8 cellular contexts compared by ENCODE assay signal in genomic region chr14:23327947-23328744, GRCh38. TPM values are rescaled to one million over a fixed set of nuclear protein-coding genes. Genes with fewer than 3 reads are reported as not detected.
A peak's percentile ranks its signal among the peaks of the same experiment; 100 is the strongest.
DNase-seq lines count a peak whose midpoint lies in the region; ATAC-seq and TF ChIP-seq lines count a peak whose summit lies in the region.

No MANE protein-coding gene starts in this region.

- peaks cover 8 to 37% (median 27%) of the 10 kb centered on the region in 6 donors for H3K36me3 ChIP-seq in spleen

- WGBS in spleen, 5 donors = 45 to 50% (median 47%) methylated on average over 4 of the region's 4 CpGs

- no peak overlapping the region for H3K4me3 ChIP-seq in astrocyte of the cerebellum (ENCODE audit: low read depth, low read length)
- no peak overlapping the region for H3K4me3 ChIP-seq in spleen

- H3K27me3 ChIP-seq in spleen (replicated peaks in 1 of 7) = no peaks in the 10 kb centered on the region

- H3K27ac Mint-ChIP-seq in T-helper 2 cell treated with Interferon-gamma antibody and Interleukin-4, amounts not matched to agents 5 μg/mL and 100 μg/mL, for 36 hours = no peak overlapping the region

- peaks cover 24% of the 10 kb centered on the region for H3K36me3 Mint-ChIP-seq in T-helper 2 cell treated with Interferon-gamma antibody and Interleukin-4, amounts not matched to agents 5 μg/mL and 100 μg/mL, for 36 hours (ENCODE audit: low read depth)

- ATAC-seq in Right ventricle myocardium inferior (peak; percentile 68), GM21717 (IDR thresholded peaks at IDR 0.05; ENCODE audit: unreplicated experiment) (no peak)

- in situ Hi-C loops in astrocyte of the cerebellum (cut with HindIII; ENCODE audit: low sequenced_read_pairs) = loop anchor here (5.0 kb wide), 1 partner anchor 39 kb away; the partner anchor contains the start of gene EFS

- H3K9me3 ChIP-seq in spleen = no peaks in the 10 kb centered on the region

- no peak overlapping the region for H3K27ac ChIP-seq in spleen

- H3K4me1 ChIP-seq in spleen = peaks cover 5 to 23% (median 13%) of the 10 kb centered on the region in 6 donors

- intact Hi-C loops in Right ventricle myocardium inferior (cut with DNase I) = loop anchor here (1.0 to 5.0 kb wide), 2 partner anchors 52 to 119 kb away; no protein-coding TSS in a partner anchor
- intact Hi-C loops in cardiac septum (cut with DNase I) = loop anchor here (2.0 to 5.0 kb wide), 2 partner anchors 53 to 119 kb away; no protein-coding TSS in a partner anchor
- intact Hi-C loops in spleen (cut with DNase I; ENCODE audit: low total_unique reads) = loop anchor here (5.0 to 10.0 kb wide), 3 partner anchors 49 to 237 kb away; partner anchors contain the start of genes AP1G2, CMTM5 and NGDN

- no peak for TF ChIP-seq POLR2A in spleen (IDR thresholded peaks at IDR 0.05)

- H3K4me1 Mint-ChIP-seq in T-helper 2 cell treated with Interferon-gamma antibody and Interleukin-4, amounts not matched to agents 5 μg/mL and 100 μg/mL, for 36 hours (ENCODE audit: low read depth) = peaks cover 7% of the 10 kb centered on the region

- H3K27me3 Mint-ChIP-seq in T-helper 2 cell treated with Interferon-gamma antibody and Interleukin-4, amounts not matched to agents 5 μg/mL and 100 μg/mL, for 36 hours (ENCODE audit: low read depth) = no peaks in the 10 kb centered on the region

- no peaks in the 10 kb centered on the region for H3K9me3 Mint-ChIP-seq in T-helper 2 cell treated with Interferon-gamma antibody and Interleukin-4, amounts not matched to agents 5 μg/mL and 100 μg/mL, for 36 hours

- TF ChIP-seq CTCF in astrocyte of the cerebellum (IDR thresholded peaks at IDR 0.05; ENCODE audit: low read depth, low read length, missing control alignments) (peak; percentile 78), spleen (IDR thresholded peaks at IDR 0.05 in 8 of 11, conservative IDR thresholded peaks at IDR 0.05 in 3 of 11) (peak; percentile 62 to 90 (median 86))

- DNase-seq in Right ventricle myocardium inferior (ENCODE audit: missing footprints) (no peak), cardiac septum (ENCODE audit: low spot score) (no peak), NCI-H146 (lab: John Stamatoyannopoulos, UW) (peak; percentile 69), astrocyte of the cerebellum (ENCODE audit: low read depth) (peak; percentile 67), hippocampal formation (lab: John Stamatoyannopoulos, UW) (peak; percentile 71 to 79), spleen (no peak)
- DNase-seq in T-helper 2 cell treated with Interferon-gamma antibody and Interleukin-4, amounts not matched to agents 5 μg/mL and 100 μg/mL, for 36 hours (ENCODE audit: low spot score) = peak; percentile 59

- H3K4me3 Mint-ChIP-seq in T-helper 2 cell treated with Interferon-gamma antibody and Interleukin-4, amounts not matched to agents 5 μg/mL and 100 μg/mL, for 36 hours = no peak overlapping the region

RNA-seq across cellular contexts. Expression of gene PABPN1, which starts 6.9 kb away (rescaled TPM):
- 73.7 TPM for total RNA-seq in Right ventricle myocardium inferior
- total RNA-seq in cardiac septum = 82.9 TPM
- total RNA-seq in spleen = 100 to 1,000 TPM in 4 of 7 donors, 10 to 100 TPM in 3; 52.1 to 152 (median 132) TPM
- polyA plus RNA-seq in spleen = 100 to 1,000 TPM; 118 to 146 (median 132) TPM

RNA-seq across cellular contexts. Expression of gene BCL2L2, which starts 21.5 kb away (rescaled TPM):
- 35.4 TPM for total RNA-seq in Right ventricle myocardium inferior
- total RNA-seq in cardiac septum = 48.2 TPM
- total RNA-seq in spleen = 10 to 100 TPM; 16.7 to 34.6 (median 24.9) TPM
- 10 to 100 TPM in 1 of 3 donors, 1 to 10 TPM in 2; 5.4 to 19.2 (median 7.5) TPM for polyA plus RNA-seq in spleen

RNA-seq across cellular contexts. Expression of gene SLC22A17, which starts 24.5 kb away (rescaled TPM):
- total RNA-seq in Right ventricle myocardium inferior (10.1 TPM), cardiac septum (10.6 TPM), spleen (10 to 100 TPM in 2 of 7 donors, 1 to 10 TPM in 5; 7.1 to 13.7 (median 8.3) TPM)
- polyA plus RNA-seq in spleen = 1 to 10 TPM; 5.1 to 7.1 (median 6.3) TPM

RNA-seq across cellular contexts. Expression of gene PPP1R3E, which starts 25.5 kb away (rescaled TPM):
- total RNA-seq in Right ventricle myocardium inferior (7.9 TPM), cardiac septum (6.2 TPM), spleen (10 to 100 TPM; 18.6 to 31.7 (median 20.8) TPM)
- polyA plus RNA-seq in spleen = 10 to 100 TPM; 22.1 to 36.7 (median 30.3) TPM

RNA-seq across cellular contexts. Expression of gene EFS, which starts 36.8 kb away (rescaled TPM):
- total RNA-seq in Right ventricle myocardium inferior = 4.0 TPM
- total RNA-seq in cardiac septum = 3.7 TPM
- total RNA-seq in spleen = 1 to 10 TPM; 2.6 to 6.7 (median 4.4) TPM
- 1 to 10 TPM; 1.8 to 4.3 (median 2.7) TPM for polyA plus RNA-seq in spleen

Comparison
In these comparisons a context has a peak if more than half of its experiments do, and no peak if none do; other contexts are left out.
1. DNase-seq: peak in NCI-H146 (single experiment), T-helper 2 cell treated with Interferon-gamma antibody and Interleukin-4, amounts not matched to agents 5 μg/mL and 100 μg/mL, for 36 hours (single experiment), astrocyte of the cerebellum (single experiment) and hippocampal formation (2 of 2); none in Right ventricle myocardium inferior (single experiment), cardiac septum (single experiment) and spleen (single experiment).